17 cellular contexts compared by ENCODE assay signal in genomic region chr18:22066083-22066485, GRCh38.
"Had no signal": no experiment of that assay in that cellular context is flagged by ENCODE, and none has a peak within 500 bp of the region (broad histone marks: within the 10 kb centered on the region; RNA-seq: fewer than 3 reads in every experiment).

No MANE protein-coding gene starts in this region.

- H3K27me3 ChIP-seq: gastrocnemius medialis, pancreas, thyroid gland, uterus had no signal

- H3K27ac ChIP-seq: epithelial cell of prostate, gastrocnemius medialis, pancreas, thyroid gland, uterus had no signal

- H3K36me3 ChIP-seq: gastrocnemius medialis, pancreas, thyroid gland, uterus had no signal

- DNase-seq: activated CD4-positive, alpha-beta T cell treated with anti-CD3 and anti-CD28 coated beads, Interleukin-2, amount 50 U/mL, for 1 hour; activated CD8-positive, alpha-beta memory T cell treated with anti-CD3 and anti-CD28 coated beads for 24 hours; activated gamma-delta T cell treated with Interleukin-2 at 50 U/mL for 16 hours; amygdala; effector memory CD8-positive, alpha-beta T cell; gastrocnemius medialis; mammary epithelial cell; mucosa of descending colon; naive thymus-derived CD4-positive, alpha-beta T cell; stimulated activated CD4-positive, alpha-beta T cell treated with anti-CD3 and anti-CD28 coated beads, Interleukin-15, amount 100 ng/mL, for 24 hours; stimulated activated CD4-positive, alpha-beta T cell treated with anti-CD3 and anti-CD28 coated beads, Interleukin-4, amount 100 ng/mL, for 1 hour; stimulated activated naive B cell treated with anti-CD40 and anti-IgM and Interleukin-4, amounts not matched to agents 10 μg/mL and 1 μg/mL and 100 μg/mL, for 72 hours; T-helper 2 cell; thyroid gland; uterus had no signal

- H3K4me3 ChIP-seq: gastrocnemius medialis, mucosa of descending colon, pancreas, thyroid gland, uterus had no signal

- H3K9me3 ChIP-seq: gastrocnemius medialis, mucosa of descending colon, pancreas, thyroid gland, uterus had no signal

- H3K4me1 ChIP-seq: gastrocnemius medialis, thyroid gland, uterus had no signal
